30 cellular contexts compared by ENCODE assay signal in genomic region chr7:155579565-155579964, GRCh38. TPM values are rescaled to one million over a fixed set of nuclear protein-coding genes. Genes with fewer than 3 reads are reported as not detected.
DNase-seq lines count a peak whose midpoint lies in the region; ATAC-seq and TF ChIP-seq lines count a peak whose summit lies in the region.
"Had no signal": no experiment of that assay in that cellular context is flagged by ENCODE, and none has a peak within 500 bp of the region (broad histone marks: within the 10 kb centered on the region; RNA-seq: fewer than 3 reads in every experiment).

No MANE protein-coding gene starts in this region.

- H3K27me3 Mint-ChIP-seq in activated naive CD4-positive, alpha-beta T cell treated with anti-CD3 and anti-CD28 coated beads, Interleukin-2, amount 50 U/mL, for 24 hours = no peaks in the 10 kb centered on the region
- H3K27me3 Mint-ChIP-seq in natural killer cell treated with Interleukin-12 subunit alpha and Interleukin-12 subunit beta and Interleukin-15 and Interleukin-18, amount 100 ng/mL, for 72 hours = peaks cover 8% of the 10 kb centered on the region in 2 donors
- H3K27me3 Mint-ChIP-seq in natural killer cell (ENCODE audit: low read depth in 2 of 2) (peaks cover 7 to 11% of the 10 kb centered on the region in 2 donors), type B pancreatic cell (peaks cover 32% of the 10 kb centered on the region)

- H3K4me2 ChIP-seq in osteoblast (ENCODE audit: insufficient read depth, low read length) = no peak overlapping the region
- H3K4me2 ChIP-seq: GM23338, PC-9 had no signal

- intact Hi-C loops in natural killer cell (cut with micrococcal nuclease) (no loop called here), left colon (cut with DNase I, micrococcal nuclease) (no loop called here)

- no peak overlapping the region for H3K4me3 ChIP-seq in osteoblast (ENCODE audit: insufficient read depth, low read length)
- H3K4me3 ChIP-seq: GM23338, K562, PC-9 had no signal

- H3K27ac ChIP-seq in osteoblast (ENCODE audit: low read depth, low read length) = no peak overlapping the region
- H3K27ac ChIP-seq: PC-9 had no signal

- H4K20me1 ChIP-seq in osteoblast (ENCODE audit: insufficient read depth, low read length) = no peaks in the 10 kb centered on the region

- H3K36me3 ChIP-seq in osteoblast (ENCODE audit: insufficient read depth, low read length) = no peaks in the 10 kb centered on the region
- H3K36me3 ChIP-seq: BE2C had no signal

- DNase-seq in activated naive CD4-positive, alpha-beta T cell treated with anti-CD3 and anti-CD28 coated beads, Interleukin-2, amount 50 U/mL, for 16 hours = no peak
- DNase-seq in natural killer cell treated with Interleukin-12 subunit alpha and Interleukin-12 subunit beta and Interleukin-15 and Interleukin-18, amount 100 ng/mL, for 72 hours (ENCODE audit: low spot score) = peak; percentile 44
- DNase-seq in natural killer cell (no peak), osteoblast (ENCODE audit: insufficient read length, low spot score, missing footprints) (peak; percentile 77), type B pancreatic cell (ENCODE audit: extremely low spot score, unreplicated experiment) (no peak), left colon (no peak)
- DNase-seq in stimulated activated CD4-positive, alpha-beta T cell treated with anti-CD3 and anti-CD28 coated beads, Interleukin-4, amount 100 ng/mL, for 4 hours = no peak
- DNase-seq: 8988T; ACHN; BE2C; Calu3; DMS79 treated with DMSO at 0.1 percent for 48 hours; GF-D8; HCEC 1CT; Kasumi-1; NCI-H1092 treated with DMSO at 0.1 percent for 48 hours; NCI-H1436; NCI-H187; NCI-H2107; NCI-H446; NCI-H524 treated with DMSO at 0.1 percent for 48 hours; NCI-H774; NK-92 treated with Interleukin-12 subunit alpha and Interleukin-12 subunit beta, amount 100 ng/mL, for 24 hours; PC-9; SHP77 treated with DMSO at 0.1 percent for 48 hours had no signal

- peak overlapping the region; percentile 30 for H3K27ac Mint-ChIP-seq in activated naive CD4-positive, alpha-beta T cell treated with anti-CD3 and anti-CD28 coated beads, Interleukin-2, amount 50 U/mL, for 24 hours
- no peak overlapping the region for H3K27ac Mint-ChIP-seq in natural killer cell treated with Interleukin-12 subunit alpha and Interleukin-12 subunit beta and Interleukin-15 and Interleukin-18, amount 100 ng/mL, for 72 hours
- H3K27ac Mint-ChIP-seq in natural killer cell (no peak overlapping the region), type B pancreatic cell (no peak overlapping the region)
- H3K27ac Mint-ChIP-seq: GM23338 had no signal

- H3K4me1 Mint-ChIP-seq in activated naive CD4-positive, alpha-beta T cell treated with anti-CD3 and anti-CD28 coated beads, Interleukin-2, amount 50 U/mL, for 24 hours = no peaks in the 10 kb centered on the region
- no peaks in the 10 kb centered on the region for H3K4me1 Mint-ChIP-seq in natural killer cell treated with Interleukin-12 subunit alpha and Interleukin-12 subunit beta and Interleukin-15 and Interleukin-18, amount 100 ng/mL, for 72 hours (ENCODE audit: low read depth in 2 of 2)
- no peaks in the 10 kb centered on the region for H3K4me1 Mint-ChIP-seq in natural killer cell
- no peaks in the 10 kb centered on the region for H3K4me1 Mint-ChIP-seq in type B pancreatic cell (ENCODE audit: unreplicated experiment)

- no peak overlapping the region for H2AFZ ChIP-seq in osteoblast (ENCODE audit: low read length)
- H2AFZ ChIP-seq: GM23338, PC-9 had no signal

- TF ChIP-seq CTCF in natural killer cell (IDR thresholded peaks at IDR 0.05) (no peak), osteoblast (IDR thresholded peaks at IDR 0.05; ENCODE audit: extremely low read depth, low read depth, low read length) (no peak), type B pancreatic cell (conservative IDR thresholded peaks at IDR 0.05) (no peak)

- H3K9me3 ChIP-seq in osteoblast (ENCODE audit: low read depth, low read length) = no peaks in the 10 kb centered on the region
- H3K9me3 ChIP-seq: BE2C had no signal

- ATAC-seq in natural killer cell treated with Interleukin-12 subunit alpha and Interleukin-12 subunit beta and Interleukin-15 and Interleukin-18, amount 100 ng/mL, for 72 hours = no peak
- no peak for ATAC-seq in natural killer cell
- ATAC-seq in left colon = no peak
- ATAC-seq: GM23338, K562 had no signal

- no peaks in the 10 kb centered on the region for H3K27me3 ChIP-seq in osteoblast (ENCODE audit: insufficient read depth, low read length)
- H3K27me3 ChIP-seq: BE2C had no signal

- H3K79me2 ChIP-seq in osteoblast (ENCODE audit: insufficient read depth, low read length) = no peaks in the 10 kb centered on the region

- H3K36me3 Mint-ChIP-seq in activated naive CD4-positive, alpha-beta T cell treated with anti-CD3 and anti-CD28 coated beads, Interleukin-2, amount 50 U/mL, for 24 hours = no peaks in the 10 kb centered on the region
- no peaks in the 10 kb centered on the region for H3K36me3 Mint-ChIP-seq in natural killer cell treated with Interleukin-12 subunit alpha and Interleukin-12 subunit beta and Interleukin-15 and Interleukin-18, amount 100 ng/mL, for 72 hours
- no peaks in the 10 kb centered on the region for H3K36me3 Mint-ChIP-seq in natural killer cell
- no peaks in the 10 kb centered on the region for H3K36me3 Mint-ChIP-seq in type B pancreatic cell

- no peaks in the 10 kb centered on the region for H3K4me1 ChIP-seq in osteoblast (ENCODE audit: insufficient read depth, low read length)

- H3K9me3 Mint-ChIP-seq in activated naive CD4-positive, alpha-beta T cell treated with anti-CD3 and anti-CD28 coated beads, Interleukin-2, amount 50 U/mL, for 24 hours = no peaks in the 10 kb centered on the region
- H3K9me3 Mint-ChIP-seq in natural killer cell treated with Interleukin-12 subunit alpha and Interleukin-12 subunit beta and Interleukin-15 and Interleukin-18, amount 100 ng/mL, for 72 hours = no peaks in the 10 kb centered on the region
- no peaks in the 10 kb centered on the region for H3K9me3 Mint-ChIP-seq in natural killer cell
- H3K9me3 Mint-ChIP-seq in type B pancreatic cell = no peaks in the 10 kb centered on the region
- H3K9me3 Mint-ChIP-seq: GM23338 had no signal

- no peak overlapping the region for H3K4me3 Mint-ChIP-seq in activated naive CD4-positive, alpha-beta T cell treated with anti-CD3 and anti-CD28 coated beads, Interleukin-2, amount 50 U/mL, for 24 hours
- H3K4me3 Mint-ChIP-seq in natural killer cell treated with Interleukin-12 subunit alpha and Interleukin-12 subunit beta and Interleukin-15 and Interleukin-18, amount 100 ng/mL, for 72 hours = no peak overlapping the region
- H3K4me3 Mint-ChIP-seq in natural killer cell (no peak overlapping the region), type B pancreatic cell (no peak overlapping the region)
- H3K4me3 Mint-ChIP-seq: GM23338 had no signal

RNA-seq across cellular contexts. Expression of gene CNPY1, which starts 33.2 kb away (rescaled TPM):
- total RNA-seq in natural killer cell treated with Interleukin-12 subunit alpha and Interleukin-12 subunit beta and Interleukin-15 and Interleukin-18, amount 100 ng/mL, for 72 hours = not detected
- total RNA-seq in natural killer cell (not detected), osteoblast (not detected in 2 replicates), type B pancreatic cell (ENCODE audit: low replicate concordance) (not detected in 2 replicates), left colon (not detected)
- total RNA-seq: Calu3, GM23338, K562, M059J, PC-9, RPMI7951 had no signal

Comparison
In these comparisons a context has a peak if more than half of its experiments do, and no peak if none do; other contexts are left out.
1. DNase-seq: peak in natural killer cell treated with Interleukin-12 subunit alpha and Interleukin-12 subunit beta and Interleukin-15 and Interleukin-18, amount 100 ng/mL, for 72 hours (single experiment) and osteoblast (single experiment); none in activated naive CD4-positive, alpha-beta T cell treated with anti-CD3 and anti-CD28 coated beads, Interleukin-2, amount 50 U/mL, for 16 hours (single experiment), natural killer cell (single experiment), stimulated activated CD4-positive, alpha-beta T cell treated with anti-CD3 and anti-CD28 coated beads, Interleukin-4, amount 100 ng/mL, for 4 hours (0 of 2), type B pancreatic cell (single experiment) and left colon (0 of 2).